In the genomic region with DNA sequence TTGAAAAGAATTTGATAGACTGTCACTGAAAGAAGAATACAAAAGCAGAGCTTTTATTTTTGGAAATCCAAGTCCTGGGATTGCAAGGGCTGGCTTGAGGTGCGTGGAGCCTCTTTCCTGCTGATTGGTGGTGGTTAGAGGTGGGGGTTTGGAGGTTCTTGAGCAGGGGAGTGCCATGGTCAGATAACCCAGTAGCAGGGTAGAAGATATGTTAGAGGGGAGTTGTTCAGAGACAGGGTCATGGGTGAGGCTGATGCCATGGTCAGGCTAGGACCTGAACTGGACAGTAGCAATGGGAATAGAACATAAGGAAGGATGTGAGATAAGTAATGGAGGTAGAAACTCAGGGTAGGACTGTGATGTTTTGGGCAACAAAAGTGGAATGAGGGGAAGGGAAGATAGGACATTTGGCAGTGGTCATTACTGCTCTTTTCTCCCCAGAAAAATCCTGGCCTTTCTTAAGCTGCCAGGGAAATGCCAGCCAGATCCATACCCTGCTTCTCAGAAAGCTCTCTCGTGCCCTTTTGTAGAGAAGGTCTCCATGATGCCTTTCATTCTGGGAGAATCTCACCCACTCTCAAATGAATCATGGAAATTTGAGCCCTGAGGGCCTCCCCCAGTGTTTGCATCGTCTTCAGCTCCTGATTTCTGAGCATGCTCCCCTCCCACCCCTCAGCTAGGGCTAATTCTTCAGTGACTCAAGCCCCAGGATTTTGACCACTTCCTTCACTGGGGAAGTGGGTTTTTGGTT, we compare ENCODE assay signal across 1 cellular context.
TF ChIP-seq lines count a peak whose summit lies in the region.

No MANE protein-coding gene starts in this region.

TF ChIP-seq in HCT116, 20 proteins besides CTCF, POLR2A, EP300 and RAD21 (continued from another document):
- TF ChIP-seq, protein P1, sequence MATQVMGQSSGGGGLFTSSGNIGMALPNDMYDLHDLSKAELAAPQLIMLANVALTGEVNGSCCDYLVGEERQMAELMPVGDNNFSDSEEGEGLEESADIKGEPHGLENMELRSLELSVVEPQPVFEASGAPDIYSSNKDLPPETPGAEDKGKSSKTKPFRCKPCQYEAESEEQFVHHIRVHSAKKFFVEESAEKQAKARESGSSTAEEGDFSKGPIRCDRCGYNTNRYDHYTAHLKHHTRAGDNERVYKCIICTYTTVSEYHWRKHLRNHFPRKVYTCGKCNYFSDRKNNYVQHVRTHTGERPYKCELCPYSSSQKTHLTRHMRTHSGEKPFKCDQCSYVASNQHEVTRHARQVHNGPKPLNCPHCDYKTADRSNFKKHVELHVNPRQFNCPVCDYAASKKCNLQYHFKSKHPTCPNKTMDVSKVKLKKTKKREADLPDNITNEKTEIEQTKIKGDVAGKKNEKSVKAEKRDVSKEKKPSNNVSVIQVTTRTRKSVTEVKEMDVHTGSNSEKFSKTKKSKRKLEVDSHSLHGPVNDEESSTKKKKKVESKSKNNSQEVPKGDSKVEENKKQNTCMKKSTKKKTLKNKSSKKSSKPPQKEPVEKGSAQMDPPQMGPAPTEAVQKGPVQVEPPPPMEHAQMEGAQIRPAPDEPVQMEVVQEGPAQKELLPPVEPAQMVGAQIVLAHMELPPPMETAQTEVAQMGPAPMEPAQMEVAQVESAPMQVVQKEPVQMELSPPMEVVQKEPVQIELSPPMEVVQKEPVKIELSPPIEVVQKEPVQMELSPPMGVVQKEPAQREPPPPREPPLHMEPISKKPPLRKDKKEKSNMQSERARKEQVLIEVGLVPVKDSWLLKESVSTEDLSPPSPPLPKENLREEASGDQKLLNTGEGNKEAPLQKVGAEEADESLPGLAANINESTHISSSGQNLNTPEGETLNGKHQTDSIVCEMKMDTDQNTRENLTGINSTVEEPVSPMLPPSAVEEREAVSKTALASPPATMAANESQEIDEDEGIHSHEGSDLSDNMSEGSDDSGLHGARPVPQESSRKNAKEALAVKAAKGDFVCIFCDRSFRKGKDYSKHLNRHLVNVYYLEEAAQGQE (IDR thresholded peaks at IDR 0.05; ENCODE audit: low read depth) = no peak
- TF ChIP-seq EZH2 (IDR thresholded peaks at IDR 0.05) = no peak
- peak; percentile 51 for TF ChIP-seq POLR2AphosphoS5 (IDR thresholded peaks at IDR 0.05; ENCODE audit: low read depth, low read length)
- peak; percentile 88 for TF ChIP-seq SP1 (IDR thresholded peaks at IDR 0.05; ENCODE audit: low read depth)
- no peak for TF ChIP-seq TCF7L2 (IDR thresholded peaks at IDR 0.05; ENCODE audit: borderline replicate concordance, extremely low read depth, insufficient read depth, insufficient read length)
- TF ChIP-seq EGR1 (IDR thresholded peaks at IDR 0.05; ENCODE audit: low read depth) = peak; percentile 81
- TF ChIP-seq CEBPB (IDR thresholded peaks at IDR 0.05; ENCODE audit: low read depth) = peak; percentile 57; the same call in 1 of the 2 replicates
- peak; percentile 74; the same call in 1 of the 2 replicates for TF ChIP-seq MAX (IDR thresholded peaks at IDR 0.05)
- peak; percentile 55 for TF ChIP-seq SRF (IDR thresholded peaks at IDR 0.05; ENCODE audit: low read depth)
- no peak for TF ChIP-seq EZH2phosphoT487 (IDR thresholded peaks at IDR 0.05; ENCODE audit: borderline replicate concordance)
- TF ChIP-seq JUND (IDR thresholded peaks at IDR 0.05) = peak; percentile 81
TF ChIP-seq in HCT116: peak in this region for 11.
